In genomic region chr12:99521664-99522063, GRCh38 we compare ENCODE assay signal across 25 cellular contexts.
"Had no signal": no experiment of that assay in that cellular context is flagged by ENCODE, and none has a peak within 500 bp of the region (broad histone marks: within the 10 kb centered on the region; RNA-seq: fewer than 3 reads in every experiment).

No MANE protein-coding gene starts in this region.

- H3K36me3 ChIP-seq: ascending aorta had no signal

- DNase-seq: activated B cell treated with CpG ODN at 0.5 μM for 24 hours; activated CD4-positive, alpha-beta T cell treated with anti-CD3 and anti-CD28 coated beads for 1 hour; activated CD4-positive, alpha-beta T cell treated with anti-CD3 and anti-CD28 coated beads, Interleukin-2, amount 10 ng/mL, durations not matched to agents 24 days and 14 days; activated CD4-positive, alpha-beta T cell treated with anti-CD3 and anti-CD28 coated beads, Interleukin-2, amount 50 U/mL, for 48 hours; activated CD8-positive, alpha-beta memory T cell treated with anti-CD3 and anti-CD28 coated beads, Interleukin-2, amount 10 ng/mL, durations not matched to agents 7 days and 5 days; activated effector memory CD4-positive, alpha-beta T cell treated with Interleukin-2 at 50 U/mL for 16 hours; activated naive CD4-positive, alpha-beta T cell; activated naive CD8-positive, alpha-beta T cell treated with anti-CD3 and anti-CD28 coated beads, Interleukin-2, amount 50 U/mL, for 24 hours; activated T-cell treated with anti-CD3 and anti-CD28 coated beads, Interleukin-2, amount 50 U/mL, for 24 hours; amniotic stem cell; body of pancreas; NCI-H1092; NCI-H1417; NCI-H1930; NCI-H2171; NCI-H2227 treated with DMSO at 0.1 percent for 48 hours; NCI-H446 treated with DMSO at 0.1 percent for 48 hours; NCI-H524 treated with DMSO at 0.1 percent for 48 hours; NCI-H774; SIG-M5; T-helper 17 cell; T-helper 9 cell had no signal

- ATAC-seq: activated CD8-positive, alpha-beta memory T cell treated with anti-CD3 and anti-CD28 coated beads, Interleukin-2, amount 10 ng/mL, durations not matched to agents 7 days and 5 days; activated naive CD8-positive, alpha-beta T cell treated with anti-CD3 and anti-CD28 coated beads, Interleukin-2, amount 50 U/mL, for 24 hours; body of pancreas; T-helper 17 cell had no signal

- H3K4me1 ChIP-seq: ascending aorta, body of pancreas had no signal

- H3K9ac ChIP-seq: KMS-11 had no signal

- FAIRE-seq: bronchial epithelial cell had no signal

- H3K4me3 ChIP-seq: ascending aorta, body of pancreas had no signal

- H3K4me2 ChIP-seq: KMS-11 had no signal

- H3K27ac ChIP-seq: ascending aorta, body of pancreas, KMS-11 had no signal

- H3K27me3 ChIP-seq: ascending aorta, body of pancreas had no signal
